In the genomic region with DNA sequence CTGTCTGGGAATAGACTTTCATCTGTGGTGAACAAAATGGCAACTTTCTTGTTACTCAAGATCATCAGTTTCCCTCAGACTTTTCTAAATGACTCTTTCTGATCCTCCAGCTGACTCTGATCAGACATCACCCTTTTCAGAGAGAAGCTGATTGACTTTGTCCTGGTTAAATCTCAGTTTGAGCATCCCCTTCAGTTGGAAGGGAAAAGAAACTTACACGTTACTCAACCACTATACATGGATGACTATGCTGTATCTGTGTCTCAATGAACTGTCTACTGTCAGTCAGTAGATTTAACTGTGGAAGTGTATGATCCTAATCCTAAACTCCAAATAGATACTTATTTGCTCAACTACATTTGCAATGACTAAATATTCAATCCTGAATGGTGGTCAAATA, we compare ENCODE assay signal across 32 cellular contexts.
"Had no signal": no experiment of that assay in that cellular context is flagged by ENCODE, and none has a peak within 500 bp of the region (broad histone marks: within the 10 kb centered on the region; RNA-seq: fewer than 3 reads in every experiment).

No MANE protein-coding gene starts in this region.

- H3K36me3 ChIP-seq: MG63 had no signal

- H3K27me3 ChIP-seq: MG63 had no signal

- DNase-seq: Kasumi-1, MG63, MM.1S, MV-4-11, NCI-H1048, NCI-H1092, NCI-H1092 treated with DMSO at 0.1 percent for 48 hours, NCI-H1105, NCI-H1105 treated with DMSO at 0.1 percent for 48 hours, NCI-H1417 treated with DMSO at 0.1 percent for 48 hours, NCI-H1436, NCI-H1436 treated with DMSO at 0.1 percent for 48 hours, NCI-H146, NCI-H1694, NCI-H1694 treated with DMSO at 0.1 percent for 48 hours, NCI-H187, NCI-H187 treated with DMSO at 0.1 percent for 48 hours, NCI-H1930, NCI-H2029, NCI-H2029 treated with DMSO at 0.1 percent for 48 hours, NCI-H2081, NCI-H2081 treated with DMSO at 0.1 percent for 48 hours, NCI-H2107, NCI-H2171, NCI-H2171 treated with DMSO at 0.1 percent for 48 hours, NCI-H2227 treated with DMSO at 0.1 percent for 48 hours, NCI-H226, NCI-H345, NCI-H446, NCI-H446 treated with DMSO at 0.1 percent for 48 hours, NCI-H510A, NCI-H510A treated with DMSO at 0.1 percent for 48 hours had no signal

- H3K4me3 ChIP-seq: MG63 had no signal
